11 cellular contexts compared by ENCODE assay signal in genomic region chr1:154205751-154206150, GRCh38. TPM values are rescaled to one million over a fixed set of nuclear protein-coding genes. Genes with fewer than 3 reads are reported as not detected.
DNase-seq lines count a peak whose midpoint lies in the region; ATAC-seq and TF ChIP-seq lines count a peak whose summit lies in the region.
"Not testable (repeated sequence)": the region's sequence is repeated elsewhere in the genome, so short reads cannot be mapped to it uniquely, and the experiment has no call there.
"Had no signal": no experiment of that assay in that cellular context is flagged by ENCODE, and none has a peak within 500 bp of the region (broad histone marks: within the 10 kb centered on the region; RNA-seq: fewer than 3 reads in every experiment).

No MANE protein-coding gene starts in this region.

- peak overlapping the region; percentile 47 for H3K27ac Mint-ChIP-seq in Calu3 (ENCODE audit: unreplicated experiment)
- H3K27ac Mint-ChIP-seq in nephron = peak overlapping the region in 2 of 3 experiments; percentile 26 to 75
- H3K27ac Mint-ChIP-seq in stimulated activated naive B cell treated with anti-CD40 and anti-IgM and Interleukin-4, amounts not matched to agents 10 μg/mL and 1 μg/mL and 100 μg/mL, for 72 hours = peak overlapping the region; percentile 33

- not testable (repeated sequence) for BruUV-seq in Calu3 (replicated peaks; lab: Mats Ljungman, UMichigan); PC-3 (replicated peaks; lab: Mats Ljungman, UMichigan)

- H3K9me3 ChIP-seq in PC-3 (ENCODE audit: low read length) = not testable (repeated sequence)

- H3K9me2 ChIP-seq in PC-3 (replicated peaks; ENCODE audit: low read length) = not testable (repeated sequence)

- H3K36me3 ChIP-seq in PC-3 (ENCODE audit: low read depth, low read length) (peaks cover 42% of the 10 kb centered on the region), brain microvascular endothelial cell (replicated peaks) (peaks cover 48% of the 10 kb centered on the region)

- H3K36me3 Mint-ChIP-seq in Calu3 (ENCODE audit: insufficient read depth, unreplicated experiment) (peaks cover 59% of the 10 kb centered on the region), nephron (ENCODE audit: low read depth) (peaks cover 43% of the 10 kb centered on the region)
- peaks cover 31 to 43% of the 10 kb centered on the region in 2 donors for H3K36me3 Mint-ChIP-seq in stimulated activated naive B cell treated with anti-CD40 and anti-IgM and Interleukin-4, amounts not matched to agents 10 μg/mL and 1 μg/mL and 100 μg/mL, for 72 hours

- not testable (repeated sequence) for H3K4me3 ChIP-seq in PC-3 (ENCODE audit: low read length); brain microvascular endothelial cell (ENCODE audit: low read depth, low read length)

- not testable (repeated sequence) for H2AFZ ChIP-seq in PC-3 (ENCODE audit: low read length)

- H3K79me2 ChIP-seq in PC-3 (ENCODE audit: low read length) = not testable (repeated sequence)

- not testable (repeated sequence) for H3K27ac ChIP-seq in PC-3 (ENCODE audit: low read length)
- H3K27ac ChIP-seq in brain microvascular endothelial cell = peak overlapping the region; percentile 51

- H3F3A ChIP-seq in PC-3 (ENCODE audit: low read length, unreplicated experiment) = not testable (repeated sequence)

- H3K27me3 Mint-ChIP-seq in Calu3 (ENCODE audit: unreplicated experiment); nephron (ENCODE audit: low read depth); stimulated activated naive B cell treated with anti-CD40 and anti-IgM and Interleukin-4, amounts not matched to agents 10 μg/mL and 1 μg/mL and 100 μg/mL, for 72 hours: not testable (repeated sequence)

- TF ChIP-seq CTCF in Calu3 (IDR thresholded peaks at IDR 0.05; ENCODE audit: unreplicated experiment); PC-3 (conservative IDR thresholded peaks at IDR 0.05; ENCODE audit: low read depth, low read length); brain microvascular endothelial cell (IDR thresholded peaks at IDR 0.05; ENCODE audit: low read depth, low read length, missing control alignments); nephron (IDR thresholded peaks at IDR 0.05; ENCODE audit: unreplicated experiment in 3 of 3): not testable (repeated sequence)

- DNase-seq in Calu3; PC-3; stimulated activated naive B cell treated with anti-CD40 and anti-IgM and Interleukin-4, amounts not matched to agents 10 μg/mL and 1 μg/mL and 100 μg/mL, for 72 hours: not testable (repeated sequence)
- DNase-seq in activated T-cell treated with anti-CD3 and anti-CD28 coated beads, Interleukin-2, amount 50 U/mL, for 48 hours = peak; percentile 55
- DNase-seq in brain microvascular endothelial cell = peak; percentile 8

- CTCF ChIA-PET in Calu3 (lab: Charles Lee); PC-3 (lab: Charles Lee): not testable (repeated sequence)

- not testable (repeated sequence) for H3K27me3 ChIP-seq in PC-3 (ENCODE audit: low read length); brain microvascular endothelial cell (replicated peaks)

- H3K9me3 Mint-ChIP-seq in Calu3 (ENCODE audit: low read depth, unreplicated experiment); nephron; stimulated activated naive B cell treated with anti-CD40 and anti-IgM and Interleukin-4, amounts not matched to agents 10 μg/mL and 1 μg/mL and 100 μg/mL, for 72 hours: not testable (repeated sequence)

- POLR2A ChIA-PET in PC-3 (lab: Charles Lee; ENCODE audit: unreplicated experiment) = not testable (repeated sequence)

- H3K4me1 ChIP-seq in PC-3 (ENCODE audit: insufficient read depth, low read length) = not testable (repeated sequence)

- in situ Hi-C loops in brain microvascular endothelial cell (cut with HindIII; ENCODE audit: low pct_ligation_motif_present, low sequenced_read_pairs) = not testable (repeated sequence)

- intact Hi-C loops in Calu3 (cut with micrococcal nuclease; ENCODE audit: unreplicated experiment); PC-3 (cut with micrococcal nuclease): not testable (repeated sequence)

- H3K9ac ChIP-seq in PC-3 (ENCODE audit: low read length) = not testable (repeated sequence)

- not testable (repeated sequence) for H4K20me1 ChIP-seq in PC-3 (ENCODE audit: low read length)

- not testable (repeated sequence) for H3K4me3 Mint-ChIP-seq in Calu3 (ENCODE audit: low read depth, unreplicated experiment); nephron; stimulated activated naive B cell treated with anti-CD40 and anti-IgM and Interleukin-4, amounts not matched to agents 10 μg/mL and 1 μg/mL and 100 μg/mL, for 72 hours

- H3K4me2 ChIP-seq in PC-3 (ENCODE audit: low read length) = not testable (repeated sequence)

- H3K4me1 Mint-ChIP-seq in Calu3 (ENCODE audit: low read depth, unreplicated experiment) = peaks cover 11% of the 10 kb centered on the region
- H3K4me1 Mint-ChIP-seq in nephron = not testable (repeated sequence)
- peaks cover 8 to 11% of the 10 kb centered on the region in 2 donors for H3K4me1 Mint-ChIP-seq in stimulated activated naive B cell treated with anti-CD40 and anti-IgM and Interleukin-4, amounts not matched to agents 10 μg/mL and 1 μg/mL and 100 μg/mL, for 72 hours

- ATAC-seq in PC-3 = peak; percentile 17; the same call in 1 of the 2 replicates
- ATAC-seq in stimulated activated naive B cell treated with anti-CD40 and anti-IgM and Interleukin-4, amounts not matched to agents 10 μg/mL and 1 μg/mL and 100 μg/mL, for 72 hours (replicated peaks) = not testable (repeated sequence)

RNA-seq across cellular contexts. Expression of gene CFAP141, which starts 0.4 kb away (rescaled TPM):
- total RNA-seq in Calu3 (2022) (not detected in 2 replicates), PC-3 (2014; rRNA removed) (not detected in 2 replicates)
- total RNA-seq: bronchial epithelial cell, epithelial cell of proximal tubule, kidney, lung microvascular endothelial cell, Peyer's patch had no signal

RNA-seq across cellular contexts. Expression of gene TPM3, which starts 13.9 kb away (rescaled TPM):
- 564 and 582 TPM in 2 replicates for total RNA-seq in Calu3 (2022)
- 428 and 524 TPM in 2 replicates for total RNA-seq in PC-3 (2014; rRNA removed)

RNA-seq across cellular contexts. Expression of gene UBAP2L, which starts 15.0 kb away (rescaled TPM):
- total RNA-seq in Calu3 (2022) (245 and 250 TPM in 2 replicates), PC-3 (2014; rRNA removed) (128 and 193 TPM in 2 replicates)

RNA-seq across cellular contexts. Expression of gene NUP210L, which starts 50.9 kb away (rescaled TPM):
- 0.12 TPM in 1 of 2 replicates, not detected in the other for total RNA-seq in Calu3 (2022)
- 0.04 TPM in 1 of 2 replicates, not detected in the other for total RNA-seq in PC-3 (2014; rRNA removed)
- total RNA-seq: epithelial cell of proximal tubule had no signal
